ENCODE assay signal across 8 cellular contexts in the genomic region with DNA sequence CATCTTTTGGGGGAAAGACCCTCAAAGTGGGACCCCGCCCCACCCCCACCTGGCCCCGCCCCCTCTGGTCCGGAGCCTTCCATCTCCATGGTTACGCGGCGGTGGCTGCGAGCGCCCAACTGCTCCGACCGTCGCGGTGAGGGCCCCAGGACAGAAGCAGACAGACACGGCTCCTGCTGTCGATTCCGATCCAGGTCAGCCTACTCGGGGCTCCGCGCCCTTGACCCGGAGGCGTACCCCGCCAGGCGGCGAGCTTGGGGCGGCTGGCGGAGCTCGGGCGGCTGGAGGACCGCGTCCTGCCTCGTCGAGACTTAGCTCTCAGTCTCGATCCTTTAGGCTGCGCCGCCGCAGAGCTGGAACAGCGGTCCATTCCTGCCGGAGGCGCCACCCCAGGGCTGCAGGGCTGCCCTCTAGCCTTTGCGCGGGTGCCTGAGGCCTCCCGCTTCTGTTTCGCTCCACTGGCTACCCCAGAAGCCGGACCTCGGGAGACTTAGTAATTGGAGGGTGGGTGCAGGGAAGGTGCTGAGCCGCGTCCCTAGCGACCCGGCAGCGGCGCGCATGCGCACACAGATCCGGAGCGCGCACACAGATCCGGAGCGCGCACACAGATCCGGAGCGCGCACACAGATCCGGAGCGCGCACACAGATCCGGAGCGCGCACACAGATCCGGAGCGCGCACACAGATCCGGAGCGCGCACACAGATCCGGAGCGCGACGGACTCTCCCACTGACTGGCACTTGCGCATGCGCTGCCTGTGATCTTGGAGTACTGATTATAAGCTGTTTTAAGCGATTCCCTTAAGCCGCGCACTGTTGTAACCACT. TPM values are rescaled to one million over a fixed set of nuclear protein-coding genes. Genes with fewer than 3 reads are reported as not detected.
DNase-seq lines count a peak whose midpoint lies in the region; ATAC-seq and TF ChIP-seq lines count a peak whose summit lies in the region.

A gene with protein sequence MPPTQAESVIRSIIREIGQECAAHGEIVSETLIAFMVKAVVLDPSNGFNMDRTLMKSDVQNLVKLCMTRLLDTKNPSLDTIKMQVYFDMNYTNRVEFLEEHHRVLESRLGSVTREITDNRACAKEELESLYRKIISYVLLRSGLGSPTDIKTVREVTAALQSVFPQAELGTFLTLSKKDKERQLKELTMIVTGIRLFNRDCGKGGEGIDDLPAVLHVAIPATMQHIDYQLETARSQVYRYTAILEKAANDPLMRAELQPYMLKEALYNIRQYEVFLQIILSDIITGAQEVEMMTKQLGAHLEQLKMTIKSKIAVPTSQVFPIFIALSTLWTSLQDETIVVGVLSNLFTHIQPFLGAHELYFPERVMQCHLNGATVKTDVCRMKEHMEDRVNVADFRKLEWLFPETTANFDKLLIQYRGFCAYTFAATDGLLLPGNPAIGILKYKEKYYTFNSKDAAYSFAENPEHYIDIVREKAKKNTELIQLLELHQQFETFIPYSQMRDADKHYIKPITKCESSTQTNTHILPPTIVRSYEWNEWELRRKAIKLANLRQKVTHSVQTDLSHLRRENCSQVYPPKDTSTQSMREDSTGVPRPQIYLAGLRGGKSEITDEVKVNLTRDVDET (plus strand): TSS at position 77 of the 825 bp plus-strand sequence. CDS start 1,868 bp downstream, outside the sequence.

- H3K4me2 ChIP-seq in KMS-11 (peak within 1 kb of the TSS; percentile 51), fibroblast of lung (ENCODE audit: extremely low read depth, insufficient read depth, low read length) (peak within 1 kb of the TSS; percentile 93)

- POLR2A ChIA-PET in naive thymus-derived CD8-positive, alpha-beta T cell (lab: Charles Lee): interaction anchor here (0.9 to 1.5 kb wide), 4 partner anchors 65 to 1672 kb away, joined by 3 to 6 read pairs (median 4); partner anchors contain the start of genes ORC3, PNRC1, RARS2 and SLC35A1

- peaks cover 8% of the 10 kb centered on the region for H3K4me1 ChIP-seq in KMS-11 (ENCODE audit: low read depth, poor library complexity, severe bottlenecking)
- H3K4me1 ChIP-seq in Peyer's patch: no peaks in the 10 kb centered on the region
- H3K4me1 ChIP-seq in fibroblast of lung (ENCODE audit: control insufficient read depth, extremely low read depth, insufficient read depth, low read length): no peaks in the 10 kb centered on the region

- H3K36me3 Mint-ChIP-seq in naive thymus-derived CD8-positive, alpha-beta T cell: no peaks in the 10 kb centered on the region
- no peaks in the 10 kb centered on the region for H3K36me3 Mint-ChIP-seq in stimulated activated memory B cell treated with anti-CD40 and anti-IgM and Interleukin-4, amounts not matched to agents 10 μg/mL and 1 μg/mL and 100 μg/mL, for 72 hours

- no peak for TF ChIP-seq POLR2A in Peyer's patch (IDR thresholded peaks at IDR 0.05)

- H3K36me3 ChIP-seq in KMS-11 (ENCODE audit: insufficient read depth) (no peaks in the 10 kb centered on the region), Peyer's patch (no peaks in the 10 kb centered on the region), fibroblast of lung (ENCODE audit: control insufficient read depth, insufficient read depth, low read length) (no peaks in the 10 kb centered on the region)

- peak; percentile 79 for ATAC-seq in GM21786 (IDR thresholded peaks at IDR 0.05; ENCODE audit: unreplicated experiment)
- peak; percentile 82 to 84 for ATAC-seq in naive thymus-derived CD8-positive, alpha-beta T cell
- peak; percentile 94 for ATAC-seq in stimulated activated memory B cell treated with anti-CD40 and anti-IgM and Interleukin-4, amounts not matched to agents 10 μg/mL and 1 μg/mL and 100 μg/mL, for 72 hours

- peaks cover 4 to 9% (median 6%) of the 10 kb centered on the region in 4 donors for H3K4me1 Mint-ChIP-seq in naive thymus-derived CD8-positive, alpha-beta T cell
- peaks cover 4% of the 10 kb centered on the region for H3K4me1 Mint-ChIP-seq in stimulated activated memory B cell treated with anti-CD40 and anti-IgM and Interleukin-4, amounts not matched to agents 10 μg/mL and 1 μg/mL and 100 μg/mL, for 72 hours

- H3K27me3 Mint-ChIP-seq in naive thymus-derived CD8-positive, alpha-beta T cell: peaks cover 11 to 34% (median 13%) of the 10 kb centered on the region in 5 donors
- H3K27me3 Mint-ChIP-seq in stimulated activated memory B cell treated with anti-CD40 and anti-IgM and Interleukin-4, amounts not matched to agents 10 μg/mL and 1 μg/mL and 100 μg/mL, for 72 hours: peaks cover 10% of the 10 kb centered on the region

- peak within 1 kb of the TSS; percentile 81 to 93 (median 90) for H3K4me3 Mint-ChIP-seq in naive thymus-derived CD8-positive, alpha-beta T cell
- peak within 1 kb of the TSS; percentile 91 for H3K4me3 Mint-ChIP-seq in stimulated activated memory B cell treated with anti-CD40 and anti-IgM and Interleukin-4, amounts not matched to agents 10 μg/mL and 1 μg/mL and 100 μg/mL, for 72 hours

- H3K9me3 ChIP-seq in Peyer's patch (no peaks in the 10 kb centered on the region), fibroblast of lung (ENCODE audit: control insufficient read depth, insufficient read depth, low read depth, low read length) (no peaks in the 10 kb centered on the region)

- H3K9ac ChIP-seq in KMS-11: peak within 1 kb of the TSS; percentile 37; the same call in 1 of the 2 replicates
- H3K9ac ChIP-seq in fibroblast of lung (ENCODE audit: insufficient read depth, low read length): peak within 1 kb of the TSS; percentile 82

- TF ChIP-seq CTCF in KMS-11 (conservative IDR thresholded peaks at IDR 0.05; ENCODE audit: low read depth, low read length) (no peak), Peyer's patch (IDR thresholded peaks at IDR 0.05) (peak in 2 of 6 experiments; percentile 15 to 27), fibroblast of lung (conservative IDR thresholded peaks at IDR 0.05 in 1 of 2, IDR thresholded peaks at IDR 0.05 in 1 of 2; ENCODE audit: low read depth in 1 of 2, low read length in 2 of 2) (peak in 1 of 2 donors; percentile 12)

- peak within 1 kb of the TSS; percentile 58 to 92 (median 75) for H3K27ac Mint-ChIP-seq in naive thymus-derived CD8-positive, alpha-beta T cell
- H3K27ac Mint-ChIP-seq in stimulated activated memory B cell treated with anti-CD40 and anti-IgM and Interleukin-4, amounts not matched to agents 10 μg/mL and 1 μg/mL and 100 μg/mL, for 72 hours: peak within 1 kb of the TSS; percentile 76

- H3K4me3 ChIP-seq in KMS-11 (IDR thresholded peaks at IDR 0.05; ENCODE audit: insufficient read depth, low read depth, low read length): no peak within 1 kb of the TSS
- H3K4me3 ChIP-seq in Peyer's patch: peak within 1 kb of the TSS; percentile 77 to 96 (median 90)
- peak within 1 kb of the TSS; percentile 65 to 94 (median 88) for H3K4me3 ChIP-seq in fibroblast of lung (replicated peaks in 1 of 4; ENCODE audit: control extremely low read depth in 1 of 4, insufficient read depth in 1 of 4, low read depth in 3 of 4, low read length in 4 of 4)

- peak within 1 kb of the TSS; percentile 91 for H2AFZ ChIP-seq in KMS-11 (ENCODE audit: low read depth)
- peak within 1 kb of the TSS; percentile 95 for H2AFZ ChIP-seq in fibroblast of lung (ENCODE audit: low read length)

- H3K9me3 Mint-ChIP-seq in naive thymus-derived CD8-positive, alpha-beta T cell: no peaks in the 10 kb centered on the region
- no peaks in the 10 kb centered on the region for H3K9me3 Mint-ChIP-seq in stimulated activated memory B cell treated with anti-CD40 and anti-IgM and Interleukin-4, amounts not matched to agents 10 μg/mL and 1 μg/mL and 100 μg/mL, for 72 hours

- H3K27me3 ChIP-seq in KMS-11 (ENCODE audit: insufficient read depth, low read depth) (no peaks in the 10 kb centered on the region), Peyer's patch (no peaks in the 10 kb centered on the region), fibroblast of lung (ENCODE audit: control insufficient read depth, insufficient read depth, low read length) (no peaks in the 10 kb centered on the region)

- peak; percentile 83 for DNase-seq in DMS79 treated with DMSO at 0.1 percent for 48 hours (lab: John Stamatoyannopoulos, UW)
- DNase-seq in Peyer's patch: peak; percentile 77 to 90 (median 86)
- peak; percentile 56 to 64 for DNase-seq in activated T-helper 1 cell treated with anti-CD3 and anti-CD28 coated beads, Interleukin-2, amount 50 U/mL, for 16 hours (ENCODE audit: low read depth in 1 of 2, low spot score in 1 of 2)
- DNase-seq in fibroblast of lung (ENCODE audit: low read depth in 2 of 2): peak; percentile 79 to 84
- DNase-seq in naive thymus-derived CD8-positive, alpha-beta T cell: peak; percentile 71 to 92 (median 78)

- no peaks in the 10 kb centered on the region for H4K20me1 ChIP-seq in KMS-11 (ENCODE audit: insufficient read depth)
- no peaks in the 10 kb centered on the region for H4K20me1 ChIP-seq in fibroblast of lung (ENCODE audit: control insufficient read depth, extremely low read depth, insufficient read depth, low read length)

- H3K27ac ChIP-seq in KMS-11: peak within 1 kb of the TSS; percentile 80
- peak within 1 kb of the TSS; percentile 56 to 81 (median 71) for H3K27ac ChIP-seq in Peyer's patch
- H3K27ac ChIP-seq in fibroblast of lung (ENCODE audit: insufficient read depth, low read length): peak within 1 kb of the TSS; percentile 79

- H3K79me2 ChIP-seq in KMS-11 (ENCODE audit: insufficient read depth, low read depth): no peaks in the 10 kb centered on the region
- no peaks in the 10 kb centered on the region for H3K79me2 ChIP-seq in fibroblast of lung (ENCODE audit: control insufficient read depth, insufficient read depth, low read length)

RNA-seq across cellular contexts. Expression of the gene that starts here (rescaled TPM):
- not detected for total RNA-seq in Peyer's patch
- total RNA-seq in fibroblast of lung: under 0.01 and 0.26 TPM in 2 replicates
- polyA plus RNA-seq in fibroblast of lung: 0.11 and 0.26 TPM in 2 replicates
- 0.08 and 0.10 TPM in 2 replicates for polyA plus RNA-seq in fibroblast of lung (2012)
- polyA minus RNA-seq in fibroblast of lung (ENCODE audit: low replicate concordance): not detected in 2 replicates
- not detected for total RNA-seq in naive thymus-derived CD8-positive, alpha-beta T cell
- polyA plus RNA-seq in naive thymus-derived CD8-positive, alpha-beta T cell: under 1 TPM in 1 of 3 donors, not detected in 2; 0.07 TPM

Comparison
In these comparisons a context has a peak if more than half of its experiments do, and no peak if none do; other contexts are left out.
1. Peak in DNase-seq, H3K4me3 ChIP-seq and H3K27ac ChIP-seq in Peyer's patch; RNA of the gene not detected or under 1 TPM.
2. Peak in DNase-seq, H3K4me3 ChIP-seq, H3K27ac ChIP-seq, H3K9ac ChIP-seq and H3K4me2 ChIP-seq in fibroblast of lung; RNA of the gene not detected or under 1 TPM.
3. Peak in DNase-seq and ATAC-seq in naive thymus-derived CD8-positive, alpha-beta T cell; RNA of the gene not detected or under 1 TPM.